Comparison of ENCODE assay signal across 8 cellular contexts in genomic region chr19:52941941-52942370, GRCh38. TPM values are rescaled to one million over a fixed set of nuclear protein-coding genes. Genes with fewer than 3 reads are reported as not detected.
DNase-seq lines count a peak whose midpoint lies in the region; ATAC-seq and TF ChIP-seq lines count a peak whose summit lies in the region.

No MANE protein-coding gene starts in this region.

- ATAC-seq in HG02885 (IDR thresholded peaks at IDR 0.05; ENCODE audit: poor library complexity, unreplicated experiment): peak; percentile 32

- H3K9me3 ChIP-seq in liver (ENCODE audit: control insufficient read depth in 4 of 4, low read length in 3 of 4) (peaks cover 5 to 24% (median 9%) of the 10 kb centered on the region in 4 donors), stomach smooth muscle (ENCODE audit: control insufficient read depth in 2 of 2, low read length in 2 of 2) (peaks cover 0 to under 1% of the 10 kb centered on the region in 2 donors)

- H3K27me3 ChIP-seq in liver (ENCODE audit: control insufficient read depth in 4 of 4, insufficient read depth in 4 of 4, low read length in 3 of 4) (no peaks in the 10 kb centered on the region), stomach smooth muscle (ENCODE audit: control insufficient read depth in 1 of 2, insufficient read depth in 2 of 2, low read length in 2 of 2) (no peaks in the 10 kb centered on the region)

- H3K9ac ChIP-seq in liver (ENCODE audit: low read depth in 1 of 2, low read length in 2 of 2) (peak overlapping the region in 1 of 2 donors; percentile 76), stomach smooth muscle (ENCODE audit: low read length in 2 of 2) (peak overlapping the region; percentile 87 to 94)

- H3K27ac ChIP-seq in RWPE1 (peak overlapping the region; percentile 77), liver (ENCODE audit: low read depth in 1 of 2, low read length in 2 of 2) (no peak overlapping the region), stomach smooth muscle (ENCODE audit: low read length) (peak overlapping the region; percentile 66)

- peak overlapping the region; percentile 84 for H3K4me3 Mint-ChIP-seq in chondrocyte (ENCODE audit: unreplicated experiment)

- peaks cover 0 to 2% (median 0%) of the 10 kb centered on the region in 4 donors for H3K4me1 ChIP-seq in liver (ENCODE audit: control insufficient read depth in 4 of 4, insufficient read depth in 4 of 4, low read length in 3 of 4)
- H3K4me1 ChIP-seq in stomach smooth muscle (ENCODE audit: control insufficient read depth, insufficient read depth, low read length): peaks cover 7% of the 10 kb centered on the region

- no peak for TF ChIP-seq CTCF in RWPE1 (conservative IDR thresholded peaks at IDR 0.05; ENCODE audit: low read depth)
- TF ChIP-seq CTCF in chondrocyte (IDR thresholded peaks at IDR 0.05): no peak
- no peak for TF ChIP-seq CTCF in liver (IDR thresholded peaks at IDR 0.05; ENCODE audit: low read depth, low read length, missing input control)

- H3K36me3 Mint-ChIP-seq in chondrocyte (ENCODE audit: low read depth): no peaks in the 10 kb centered on the region

- H3K27ac Mint-ChIP-seq in chondrocyte (ENCODE audit: unreplicated experiment): peak overlapping the region; percentile 94

- H3K27me3 Mint-ChIP-seq in chondrocyte (ENCODE audit: low read depth): no peaks in the 10 kb centered on the region

- H3K36me3 ChIP-seq in liver (ENCODE audit: control insufficient read depth in 4 of 4, insufficient read depth in 3 of 4, low read depth in 1 of 4, low read length in 3 of 4) (no peaks in the 10 kb centered on the region), stomach smooth muscle (ENCODE audit: control insufficient read depth in 2 of 2, insufficient read depth in 2 of 2, low read length in 2 of 2) (peaks cover 0 to 3% of the 10 kb centered on the region in 2 donors)

- H3K4me3 ChIP-seq in liver (ENCODE audit: low read depth in 1 of 3, low read length in 3 of 3): peak overlapping the region; percentile 20 to 78 (median 70)
- peak overlapping the region; percentile 81 to 94 for H3K4me3 ChIP-seq in stomach smooth muscle (ENCODE audit: low read length in 2 of 2)

- POLR2A ChIA-PET in RWPE1 (lab: Yijun Ruan, JAX; ENCODE audit: low non-redundant PET): no interaction called here

- DNase-seq in NOMO-1 treated with DMSO at 0.1 percent for 48 hours (lab: John Stamatoyannopoulos, UW; ENCODE audit: unreplicated experiment) (peak; percentile 25), NOMO-1 treated with dmso at 0.1 percent for 144 hours (lab: John Stamatoyannopoulos, UW; ENCODE audit: unreplicated experiment) (no peak), RWPE1 (ENCODE audit: low spot score) (peak; percentile 8), chondrocyte (ENCODE audit: low spot score) (no peak), OCI-M2 (lab: John Stamatoyannopoulos, UW; ENCODE audit: unreplicated experiment) (no peak)

- peaks cover 7% of the 10 kb centered on the region for H3K9me3 Mint-ChIP-seq in chondrocyte (ENCODE audit: low read depth)

- peaks cover 16% of the 10 kb centered on the region for H3K4me1 Mint-ChIP-seq in chondrocyte (ENCODE audit: low read depth)

- CTCF ChIA-PET in RWPE1 (lab: Yijun Ruan, JAX): no interaction called here

- no peak for TF ChIP-seq RAD21 in liver (IDR thresholded peaks at IDR 0.05)

- WGBS in liver: 1% methylated on average over 26 of the region's 26 CpGs

TF ChIP-seq in liver, 16 proteins besides CTCF, POLR2A, EP300 and RAD21:
- TF ChIP-seq ATF3 (IDR thresholded peaks at IDR 0.05) (no peak), JUND (IDR thresholded peaks at IDR 0.05) (no peak), TAF1 (conservative IDR thresholded peaks at IDR 0.05) (no peak), ZBTB33 (IDR thresholded peaks at IDR 0.05) (no peak), HNF4G (IDR thresholded peaks at IDR 0.05) (no peak), REST (IDR thresholded peaks at IDR 0.05) (no peak), RXRA (IDR thresholded peaks at IDR 0.05) (no peak), MAX (IDR thresholded peaks at IDR 0.05) (no peak), GABPA (IDR thresholded peaks at IDR 0.05 in 1 of 2, conservative IDR thresholded peaks at IDR 0.05 in 1 of 2) (no peak), HNF4A (conservative IDR thresholded peaks at IDR 0.05) (no peak)
TF ChIP-seq in liver: peak in this region for 0.

RNA-seq across cellular contexts. Expression of gene ZNF888, which starts 18.7 kb away (rescaled TPM):
- 4.4 to 5.4 TPM (median 5.0 TPM) in 3 replicates for total RNA-seq in chondrocyte
- total RNA-seq in liver: 1 to 10 TPM; 1.2 to 9.0 TPM
- polyA plus RNA-seq in liver: under 1 TPM; 0.11 to 0.25 TPM

RNA-seq across cellular contexts. Expression of gene ZNF816, which starts 20.7 kb away (rescaled TPM):
- total RNA-seq in chondrocyte (8.2 to 9.3 TPM (median 8.7 TPM) in 3 replicates), liver (1 to 10 TPM; 2.1 to 6.5 TPM)
- 1 to 10 TPM in 1 of 2 donors, under 1 TPM in 1; 0.93 to 1.3 TPM for polyA plus RNA-seq in liver

RNA-seq across cellular contexts. Expression of gene ZNF320, which starts 44.5 kb away (rescaled TPM):
- total RNA-seq in chondrocyte: 15.6 to 19.8 TPM (median 16.0 TPM) in 3 replicates
- 1 to 10 TPM; 2.0 to 4.6 TPM for total RNA-seq in liver
- polyA plus RNA-seq in liver: 1 to 10 TPM in 1 of 2 donors, under 1 TPM in 1; 0.65 to 1.6 TPM

Comparison
In these comparisons a context has a peak if more than half of its experiments do, and no peak if none do; other contexts are left out.
1. DNase-seq: peak in NOMO-1 treated with DMSO at 0.1 percent for 48 hours (single experiment) and RWPE1 (single experiment); none in NOMO-1 treated with dmso at 0.1 percent for 144 hours (single experiment), chondrocyte (single experiment) and OCI-M2 (single experiment).
2. H3K27ac ChIP-seq: peak in RWPE1 (single experiment) and stomach smooth muscle (single experiment); none in liver (0 of 2).